In genomic region chr1:228081578-228082259, GRCh38 we compare ENCODE assay signal across 8 cellular contexts. TPM values are rescaled to one million over a fixed set of nuclear protein-coding genes. Genes with fewer than 3 reads are reported as not detected.
DNase-seq lines count a peak whose midpoint lies in the region; ATAC-seq and TF ChIP-seq lines count a peak whose summit lies in the region.

No MANE protein-coding gene starts in this region.

- ATAC-seq in GM21528 (IDR thresholded peaks at IDR 0.05; ENCODE audit: low FRiP score, unreplicated experiment): peak; percentile 35

- H3K4me1 ChIP-seq in ascending aorta (peaks cover 24 to 30% of the 10 kb centered on the region in 2 donors), stomach smooth muscle (ENCODE audit: control insufficient read depth, insufficient read depth, low read length) (peaks cover 52% of the 10 kb centered on the region)

- peak overlapping the region; percentile 67 to 99 for H3K27ac ChIP-seq in ascending aorta
- H3K27ac ChIP-seq in stomach smooth muscle (ENCODE audit: low read length): peak overlapping the region; percentile 87

- H3K4me3 ChIP-seq in GM08714 (ENCODE audit: low read length) (peak overlapping the region; percentile 80), ascending aorta (peak overlapping the region; percentile 97 to 100), stomach smooth muscle (ENCODE audit: low read length in 2 of 2) (peak overlapping the region; percentile 74 to 98)

- intact Hi-C loops in ascending aorta (cut with DNase I): loop anchor here (1.0 to 5.0 kb wide), 7 partner anchors 28 to 519 kb away; partner anchors contain the start of genes GUK1, IBA57, JMJD4 and MRPL55

- TF ChIP-seq CTCF in ascending aorta (IDR thresholded peaks at IDR 0.05): no peak

- H3K27me3 ChIP-seq in ascending aorta (no peaks in the 10 kb centered on the region), stomach smooth muscle (ENCODE audit: control insufficient read depth in 1 of 2, insufficient read depth in 2 of 2, low read length in 2 of 2) (no peaks in the 10 kb centered on the region)

- peak overlapping the region; percentile 88 to 99 (median 93) for H3K4me3 Mint-ChIP-seq in IgD-negative memory B cell

- peak overlapping the region in 2 of 3 donors; percentile 74 to 77 for H3K27ac Mint-ChIP-seq in IgD-negative memory B cell

- H3K36me3 ChIP-seq in ascending aorta: no peaks in the 10 kb centered on the region
- H3K36me3 ChIP-seq in stomach smooth muscle (ENCODE audit: control insufficient read depth in 2 of 2, insufficient read depth in 2 of 2, low read length in 2 of 2): no peaks in the 10 kb centered on the region

- peaks cover 20 to 35% (median 27%) of the 10 kb centered on the region in 3 donors for H3K4me1 Mint-ChIP-seq in IgD-negative memory B cell

- no peak for DNase-seq in ascending aorta (ENCODE audit: low spot score in 2 of 2)
- peak; percentile 48 for DNase-seq in iPS-NIHi7 (ENCODE audit: extremely low spot score)
- no peak for DNase-seq in NCI-H774 (lab: John Stamatoyannopoulos, UW)
- no peak for DNase-seq in HCEC 1CT

- H3K9me3 Mint-ChIP-seq in IgD-negative memory B cell: no peaks in the 10 kb centered on the region

- H3K27me3 Mint-ChIP-seq in IgD-negative memory B cell: no peaks in the 10 kb centered on the region

- no peaks in the 10 kb centered on the region for H3K36me3 Mint-ChIP-seq in IgD-negative memory B cell

- peak overlapping the region; percentile 76 to 84 for H3K9ac ChIP-seq in stomach smooth muscle (ENCODE audit: low read length in 2 of 2)

- H3K9me3 ChIP-seq in ascending aorta (no peaks in the 10 kb centered on the region), stomach smooth muscle (ENCODE audit: control insufficient read depth in 2 of 2, low read length in 2 of 2) (no peaks in the 10 kb centered on the region)

RNA-seq across cellular contexts. Expression of gene ARF1, which starts 0.8 kb away (rescaled TPM):
- polyA plus RNA-seq in IgD-negative memory B cell: 428 TPM
- total RNA-seq in ascending aorta: 447 TPM

RNA-seq across cellular contexts. Expression of gene C1orf35, which starts 21.4 kb away (rescaled TPM):
- 15.8 TPM for polyA plus RNA-seq in IgD-negative memory B cell
- 2.4 TPM for total RNA-seq in ascending aorta

RNA-seq across cellular contexts. Expression of gene MRPL55, which starts 27.4 kb away (rescaled TPM):
- 146 TPM for polyA plus RNA-seq in IgD-negative memory B cell
- total RNA-seq in ascending aorta: 23.6 TPM

RNA-seq across cellular contexts. Expression of gene GUK1, which starts 58.4 kb away (rescaled TPM):
- polyA plus RNA-seq in IgD-negative memory B cell: 250 TPM
- total RNA-seq in ascending aorta: 979 TPM
